In the genomic region with DNA sequence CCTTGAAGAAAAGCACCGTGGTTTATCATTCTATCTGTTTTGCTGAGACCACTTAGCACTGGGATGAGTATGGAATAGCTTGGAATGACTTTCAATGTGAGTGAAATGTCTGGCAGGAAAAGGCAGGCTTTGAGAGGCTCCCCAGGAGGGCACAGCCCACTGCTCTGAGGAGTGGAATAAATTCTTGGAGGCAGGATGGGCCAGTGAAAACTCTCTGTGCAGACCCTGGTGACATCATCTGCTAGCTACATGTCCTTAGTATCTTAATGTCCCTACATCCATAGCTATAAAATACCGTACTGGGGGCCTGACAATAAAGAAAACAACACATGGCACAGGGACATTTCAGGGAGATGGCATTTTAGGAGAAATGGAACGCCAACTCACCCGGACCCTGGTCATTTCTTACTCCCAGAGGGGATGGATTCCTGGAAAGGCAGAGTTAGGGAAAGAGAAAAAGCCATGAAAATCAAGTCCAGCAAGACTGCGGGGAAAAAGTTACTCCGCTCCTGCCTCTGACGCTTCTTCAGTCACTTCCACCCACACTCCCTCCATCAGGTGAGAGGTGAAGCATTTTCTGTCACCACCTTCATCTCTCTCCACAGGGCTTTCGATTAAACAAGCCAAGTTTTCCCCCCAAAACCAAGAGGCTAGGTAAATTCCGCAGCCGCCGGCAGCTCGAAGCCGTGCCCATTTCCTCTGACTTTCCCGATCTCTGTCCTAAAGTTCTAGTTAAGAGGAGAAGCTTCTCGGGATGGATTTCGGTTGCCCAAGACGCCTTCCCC, we compare ENCODE assay signal across 7 cellular contexts. TPM values are rescaled to one million over a fixed set of nuclear protein-coding genes. Genes with fewer than 3 reads are reported as not detected.
DNase-seq lines count a peak whose midpoint lies in the region; ATAC-seq and TF ChIP-seq lines count a peak whose summit lies in the region.

No MANE protein-coding gene starts in this region.

- peaks cover 14% of the 10 kb centered on the region for H3K9me3 Mint-ChIP-seq in HFFc6
- peaks cover 40% of the 10 kb centered on the region for H3K9me3 Mint-ChIP-seq in activated T-helper 2 cell treated with anti-CD3 and anti-CD28 coated beads, Interferon-gamma antibody, Interleukin-2, Interleukin-4, amounts not matched to agents 10 μg/mL and 5 μg/mL and 100 μg/mL, durations not matched to agents 14 hours and 24 hours and 36 hours
- H3K9me3 Mint-ChIP-seq in stimulated activated effector memory CD8-positive, alpha-beta T cell treated with anti-CD3 and anti-CD28 coated beads, Interleukin-12 subunit alpha, Interleukin-12 subunit beta, amount 100 ng/mL, for 72 hours: peaks cover 18% of the 10 kb centered on the region
- H3K9me3 Mint-ChIP-seq in activated CD8-positive, alpha-beta memory T cell treated with anti-CD3 and anti-CD28 coated beads, Interleukin-2, amount 10 ng/mL, durations not matched to agents 7 days and 5 days (ENCODE audit: low read depth): peaks cover 17% of the 10 kb centered on the region

- TF ChIP-seq CTCF in HFFc6 (IDR thresholded peaks at IDR 0.05): no peak

- no peak for ATAC-seq in stimulated activated effector memory CD8-positive, alpha-beta T cell treated with anti-CD3 and anti-CD28 coated beads, Interleukin-12 subunit alpha, Interleukin-12 subunit beta, amount 100 ng/mL, for 72 hours
- ATAC-seq in activated CD8-positive, alpha-beta memory T cell treated with anti-CD3 and anti-CD28 coated beads, Interleukin-2, amount 10 ng/mL, durations not matched to agents 7 days and 5 days: no peak
- ATAC-seq in GM21737 (IDR thresholded peaks at IDR 0.05; ENCODE audit: unreplicated experiment): no peak

- intact Hi-C loops in activated T-helper 2 cell treated with anti-CD3 and anti-CD28 coated beads, Interferon-gamma antibody, Interleukin-2, Interleukin-4, amounts not matched to agents 10 μg/mL and 5 μg/mL and 100 μg/mL, durations not matched to agents 14 hours and 24 hours and 36 hours (cut with micrococcal nuclease): loop anchor here (1.0 kb wide), 2 partner anchors 22 to 75 kb away; partner anchors contain the start of gene ZNF32

- H3K27ac Mint-ChIP-seq in HFFc6: peak overlapping the region; percentile 89
- no peak overlapping the region for H3K27ac Mint-ChIP-seq in activated T-helper 2 cell treated with anti-CD3 and anti-CD28 coated beads, Interferon-gamma antibody, Interleukin-2, Interleukin-4, amounts not matched to agents 10 μg/mL and 5 μg/mL and 100 μg/mL, durations not matched to agents 14 hours and 24 hours and 36 hours
- no peak overlapping the region for H3K27ac Mint-ChIP-seq in stimulated activated effector memory CD8-positive, alpha-beta T cell treated with anti-CD3 and anti-CD28 coated beads, Interleukin-12 subunit alpha, Interleukin-12 subunit beta, amount 100 ng/mL, for 72 hours
- H3K27ac Mint-ChIP-seq in activated CD8-positive, alpha-beta memory T cell treated with anti-CD3 and anti-CD28 coated beads, Interleukin-2, amount 10 ng/mL, durations not matched to agents 7 days and 5 days: no peak overlapping the region

- no peak for DNase-seq in HFFc6
- DNase-seq in activated T-helper 2 cell treated with anti-CD3 and anti-CD28 coated beads, Interferon-gamma antibody, Interleukin-2, Interleukin-4, amounts not matched to agents 10 μg/mL and 5 μg/mL and 100 μg/mL, durations not matched to agents 14 hours and 24 hours and 36 hours (ENCODE audit: low spot score): no peak
- DNase-seq in stimulated activated effector memory CD8-positive, alpha-beta T cell treated with anti-CD3 and anti-CD28 coated beads, Interleukin-12 subunit alpha, Interleukin-12 subunit beta, amount 100 ng/mL, for 72 hours (ENCODE audit: low spot score in 2 of 2): no peak
- DNase-seq in activated CD8-positive, alpha-beta memory T cell treated with anti-CD3 and anti-CD28 coated beads, Interleukin-2, amount 10 ng/mL, durations not matched to agents 7 days and 5 days: no peak
- no peak for DNase-seq in OCI-M2 (lab: John Stamatoyannopoulos, UW; ENCODE audit: unreplicated experiment)

- CTCF ChIA-PET in activated CD8-positive, alpha-beta memory T cell treated with anti-CD3 and anti-CD28 coated beads, Interleukin-2, amount 10 ng/mL, durations not matched to agents 7 days and 5 days (lab: Charles Lee): no interaction called here

- peaks cover 37% of the 10 kb centered on the region for H3K4me1 Mint-ChIP-seq in HFFc6 (ENCODE audit: low read depth)
- peaks cover 23% of the 10 kb centered on the region for H3K4me1 Mint-ChIP-seq in activated T-helper 2 cell treated with anti-CD3 and anti-CD28 coated beads, Interferon-gamma antibody, Interleukin-2, Interleukin-4, amounts not matched to agents 10 μg/mL and 5 μg/mL and 100 μg/mL, durations not matched to agents 14 hours and 24 hours and 36 hours (ENCODE audit: low read depth)
- H3K4me1 Mint-ChIP-seq in stimulated activated effector memory CD8-positive, alpha-beta T cell treated with anti-CD3 and anti-CD28 coated beads, Interleukin-12 subunit alpha, Interleukin-12 subunit beta, amount 100 ng/mL, for 72 hours: peaks cover 32% of the 10 kb centered on the region
- H3K4me1 Mint-ChIP-seq in activated CD8-positive, alpha-beta memory T cell treated with anti-CD3 and anti-CD28 coated beads, Interleukin-2, amount 10 ng/mL, durations not matched to agents 7 days and 5 days: peaks cover 26% of the 10 kb centered on the region

- H3K36me3 Mint-ChIP-seq in HFFc6 (ENCODE audit: low read depth): peaks cover 20% of the 10 kb centered on the region
- H3K36me3 Mint-ChIP-seq in activated T-helper 2 cell treated with anti-CD3 and anti-CD28 coated beads, Interferon-gamma antibody, Interleukin-2, Interleukin-4, amounts not matched to agents 10 μg/mL and 5 μg/mL and 100 μg/mL, durations not matched to agents 14 hours and 24 hours and 36 hours (ENCODE audit: low read depth): peaks cover 22% of the 10 kb centered on the region
- H3K36me3 Mint-ChIP-seq in stimulated activated effector memory CD8-positive, alpha-beta T cell treated with anti-CD3 and anti-CD28 coated beads, Interleukin-12 subunit alpha, Interleukin-12 subunit beta, amount 100 ng/mL, for 72 hours: peaks cover 8% of the 10 kb centered on the region
- H3K36me3 Mint-ChIP-seq in activated CD8-positive, alpha-beta memory T cell treated with anti-CD3 and anti-CD28 coated beads, Interleukin-2, amount 10 ng/mL, durations not matched to agents 7 days and 5 days: peaks cover 27% of the 10 kb centered on the region

- H3K4me3 Mint-ChIP-seq in HFFc6: peak overlapping the region; percentile 91
- H3K4me3 Mint-ChIP-seq in activated T-helper 2 cell treated with anti-CD3 and anti-CD28 coated beads, Interferon-gamma antibody, Interleukin-2, Interleukin-4, amounts not matched to agents 10 μg/mL and 5 μg/mL and 100 μg/mL, durations not matched to agents 14 hours and 24 hours and 36 hours (ENCODE audit: low read depth): peak overlapping the region; percentile 41
- H3K4me3 Mint-ChIP-seq in stimulated activated effector memory CD8-positive, alpha-beta T cell treated with anti-CD3 and anti-CD28 coated beads, Interleukin-12 subunit alpha, Interleukin-12 subunit beta, amount 100 ng/mL, for 72 hours: peak overlapping the region; percentile 68
- no peak overlapping the region for H3K4me3 Mint-ChIP-seq in activated CD8-positive, alpha-beta memory T cell treated with anti-CD3 and anti-CD28 coated beads, Interleukin-2, amount 10 ng/mL, durations not matched to agents 7 days and 5 days

- peaks cover 2% of the 10 kb centered on the region for H3K9me3 ChIP-seq in iPS-18c (ENCODE audit: control insufficient read depth, insufficient read depth, low read length)

- H3K27me3 Mint-ChIP-seq in HFFc6 (ENCODE audit: insufficient read depth): no peaks in the 10 kb centered on the region; the same call in 1 of the 2 replicates
- no peaks in the 10 kb centered on the region for H3K27me3 Mint-ChIP-seq in activated T-helper 2 cell treated with anti-CD3 and anti-CD28 coated beads, Interferon-gamma antibody, Interleukin-2, Interleukin-4, amounts not matched to agents 10 μg/mL and 5 μg/mL and 100 μg/mL, durations not matched to agents 14 hours and 24 hours and 36 hours (ENCODE audit: low read depth)
- H3K27me3 Mint-ChIP-seq in activated CD8-positive, alpha-beta memory T cell treated with anti-CD3 and anti-CD28 coated beads, Interleukin-2, amount 10 ng/mL, durations not matched to agents 7 days and 5 days: no peaks in the 10 kb centered on the region

- H3K4me3 ChIP-seq in iPS-18c (ENCODE audit: insufficient read depth, low read depth, low read length): peak overlapping the region; percentile 61

RNA-seq across cellular contexts. Expression of gene ZNF239, which starts 1.0 kb away (rescaled TPM):
- 1 to 10 TPM; 4.2 to 7.5 (median 4.7) TPM for total RNA-seq in HFFc6 (2021; fragmentation: NEBNext Ultra II Directional; extraction: Animal tissue kit (Norgen Biotek cat#: 25700))
- 0.66 and 0.97 TPM in 2 replicates for total RNA-seq in activated T-helper 2 cell treated with anti-CD3 and anti-CD28 coated beads, Interferon-gamma antibody, Interleukin-2, Interleukin-4, amounts not matched to agents 10 μg/mL and 5 μg/mL and 100 μg/mL, durations not matched to agents 14 hours and 24 hours and 36 hours
- under 1 TPM in 1 of 2 experiments, not detected in 1; 0.26 TPM for total RNA-seq in activated CD8-positive, alpha-beta memory T cell treated with anti-CD3 and anti-CD28 coated beads, Interleukin-2, amount 10 ng/mL, durations not matched to agents 7 days and 5 days

RNA-seq across cellular contexts. Expression of gene ZNF485, which starts 32.8 kb away (rescaled TPM):
- total RNA-seq in HFFc6 (2021; fragmentation: NEBNext Ultra II Directional; extraction: Animal tissue kit (Norgen Biotek cat#: 25700)): 1 to 10 TPM; 2.3 to 3.0 (median 2.7) TPM
- 5.6 and 6.5 TPM in 2 replicates for total RNA-seq in activated T-helper 2 cell treated with anti-CD3 and anti-CD28 coated beads, Interferon-gamma antibody, Interleukin-2, Interleukin-4, amounts not matched to agents 10 μg/mL and 5 μg/mL and 100 μg/mL, durations not matched to agents 14 hours and 24 hours and 36 hours
- total RNA-seq in activated CD8-positive, alpha-beta memory T cell treated with anti-CD3 and anti-CD28 coated beads, Interleukin-2, amount 10 ng/mL, durations not matched to agents 7 days and 5 days: 1 to 10 TPM; 1.1 to 1.6 TPM
